Comparison of ENCODE assay signal across 1 cellular context in the genomic region with DNA sequence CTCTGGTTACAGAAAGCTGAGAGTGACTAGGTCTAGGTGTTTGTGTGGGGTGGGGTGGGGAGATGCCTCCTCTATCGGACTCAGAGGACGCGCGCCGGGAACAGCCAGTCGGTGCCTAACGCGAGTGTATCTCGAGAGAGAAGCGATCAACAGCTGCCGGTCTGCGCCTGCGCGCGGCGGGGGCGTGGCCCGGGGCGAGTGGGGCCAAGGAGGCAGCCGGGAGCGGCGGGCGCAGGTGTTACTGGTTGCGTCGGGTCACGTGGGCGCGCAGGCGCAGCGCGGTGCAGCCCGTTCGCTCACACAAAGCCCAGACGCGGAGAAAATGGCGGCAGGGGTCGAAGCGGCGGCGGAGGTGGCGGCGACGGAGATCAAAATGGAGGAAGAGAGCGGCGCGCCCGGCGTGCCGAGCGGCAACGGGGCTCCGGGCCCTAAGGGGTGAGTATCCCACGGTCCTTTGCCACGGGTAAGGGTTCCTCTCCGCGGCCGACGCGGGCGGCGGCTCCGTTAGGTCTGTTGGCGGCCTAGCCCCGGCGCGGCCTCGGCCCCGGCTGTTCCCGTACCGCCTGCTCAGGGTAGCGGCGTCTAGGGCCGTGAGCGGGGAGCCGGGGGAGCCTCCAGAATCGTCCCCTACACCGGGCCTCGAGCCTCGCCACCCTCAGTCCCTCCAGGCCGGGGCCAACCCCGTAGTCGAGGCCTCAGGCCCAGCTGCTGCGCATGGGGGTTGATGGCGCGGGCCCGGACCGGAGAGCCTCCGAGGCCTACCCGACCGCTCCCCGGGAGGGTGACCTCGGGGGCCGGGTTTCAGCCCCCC.
TF ChIP-seq lines count a peak whose summit lies in the region.

TSS of gene HNRNPM (plus strand) at position 299 of the 811 bp plus-strand sequence. CDS start at position 323, 24 bp downstream.

TF ChIP-seq in HEK293, 187 proteins besides CTCF, POLR2A, EP300 and RAD21 (continued from another document and continues in another):
- peak; percentile 51 for TF ChIP-seq ZBTB8A (tag by site-specific recombination; IDR thresholded peaks at IDR 0.05)
- no peak for TF ChIP-seq ZNF473 (tag by site-specific recombination; IDR thresholded peaks at IDR 0.05)
- TF ChIP-seq, protein P1, sequence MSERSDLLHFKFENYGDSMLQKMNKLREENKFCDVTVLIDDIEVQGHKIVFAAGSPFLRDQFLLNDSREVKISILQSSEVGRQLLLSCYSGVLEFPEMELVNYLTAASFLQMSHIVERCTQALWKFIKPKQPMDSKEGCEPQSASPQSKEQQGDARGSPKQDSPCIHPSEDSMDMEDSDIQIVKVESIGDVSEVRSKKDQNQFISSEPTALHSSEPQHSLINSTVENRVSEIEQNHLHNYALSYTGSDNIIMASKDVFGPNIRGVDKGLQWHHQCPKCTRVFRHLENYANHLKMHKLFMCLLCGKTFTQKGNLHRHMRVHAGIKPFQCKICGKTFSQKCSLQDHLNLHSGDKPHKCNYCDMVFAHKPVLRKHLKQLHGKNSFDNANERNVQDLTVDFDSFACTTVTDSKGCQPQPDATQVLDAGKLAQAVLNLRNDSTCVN (tag by site-specific recombination; optimal IDR thresholded peaks at IDR 0.05) = peak; percentile 94
- 0 out of 2 replicates have a peak, but pooled peaks have one; percentile 19 for TF ChIP-seq PRDM4 (tag by site-specific recombination; IDR thresholded peaks at IDR 0.05)
- TF ChIP-seq, protein P2, sequence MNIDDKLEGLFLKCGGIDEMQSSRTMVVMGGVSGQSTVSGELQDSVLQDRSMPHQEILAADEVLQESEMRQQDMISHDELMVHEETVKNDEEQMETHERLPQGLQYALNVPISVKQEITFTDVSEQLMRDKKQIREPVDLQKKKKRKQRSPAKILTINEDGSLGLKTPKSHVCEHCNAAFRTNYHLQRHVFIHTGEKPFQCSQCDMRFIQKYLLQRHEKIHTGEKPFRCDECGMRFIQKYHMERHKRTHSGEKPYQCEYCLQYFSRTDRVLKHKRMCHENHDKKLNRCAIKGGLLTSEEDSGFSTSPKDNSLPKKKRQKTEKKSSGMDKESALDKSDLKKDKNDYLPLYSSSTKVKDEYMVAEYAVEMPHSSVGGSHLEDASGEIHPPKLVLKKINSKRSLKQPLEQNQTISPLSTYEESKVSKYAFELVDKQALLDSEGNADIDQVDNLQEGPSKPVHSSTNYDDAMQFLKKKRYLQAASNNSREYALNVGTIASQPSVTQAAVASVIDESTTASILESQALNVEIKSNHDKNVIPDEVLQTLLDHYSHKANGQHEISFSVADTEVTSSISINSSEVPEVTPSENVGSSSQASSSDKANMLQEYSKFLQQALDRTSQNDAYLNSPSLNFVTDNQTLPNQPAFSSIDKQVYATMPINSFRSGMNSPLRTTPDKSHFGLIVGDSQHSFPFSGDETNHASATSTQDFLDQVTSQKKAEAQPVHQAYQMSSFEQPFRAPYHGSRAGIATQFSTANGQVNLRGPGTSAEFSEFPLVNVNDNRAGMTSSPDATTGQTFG (tag by site-specific recombination; IDR thresholded peaks at IDR 0.05; ENCODE audit: borderline replicate concordance) = no peak
- TF ChIP-seq, protein P3, sequence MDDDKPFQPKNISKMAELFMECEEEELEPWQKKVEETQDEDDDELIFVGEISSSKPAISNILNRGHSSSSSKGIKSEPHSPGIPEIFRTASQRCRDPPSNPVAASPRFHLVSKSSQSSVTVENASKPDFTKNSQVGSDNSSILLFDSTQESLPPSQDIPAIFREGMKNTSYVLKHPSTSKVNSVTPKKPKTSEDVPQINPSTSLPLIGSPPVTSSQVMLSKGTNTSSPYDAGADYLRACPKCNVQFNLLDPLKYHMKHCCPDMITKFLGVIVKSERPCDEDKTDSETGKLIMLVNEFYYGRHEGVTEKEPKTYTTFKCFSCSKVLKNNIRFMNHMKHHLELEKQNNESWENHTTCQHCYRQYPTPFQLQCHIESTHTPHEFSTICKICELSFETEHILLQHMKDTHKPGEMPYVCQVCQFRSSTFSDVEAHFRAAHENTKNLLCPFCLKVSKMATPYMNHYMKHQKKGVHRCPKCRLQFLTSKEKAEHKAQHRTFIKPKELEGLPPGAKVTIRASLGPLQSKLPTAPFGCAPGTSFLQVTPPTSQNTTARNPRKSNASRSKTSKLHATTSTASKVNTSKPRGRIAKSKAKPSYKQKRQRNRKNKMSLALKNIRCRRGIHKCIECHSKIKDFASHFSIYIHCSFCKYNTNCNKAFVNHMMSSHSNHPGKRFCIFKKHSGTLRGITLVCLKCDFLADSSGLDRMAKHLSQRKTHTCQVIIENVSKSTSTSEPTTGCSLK (tag by site-specific recombination; IDR thresholded peaks at IDR 0.05) = no peak
- peak; percentile 44 for TF ChIP-seq SP2 (tag by site-specific recombination; IDR thresholded peaks at IDR 0.05)
- TF ChIP-seq ZNF48 (tag by site-specific recombination; IDR thresholded peaks at IDR 0.05) = no peak
- no peak for TF ChIP-seq ZNF623 (tag by site-specific recombination; IDR thresholded peaks at IDR 0.05)
- no peak for TF ChIP-seq ZNF664 (tag by site-specific recombination; IDR thresholded peaks at IDR 0.05)
- TF ChIP-seq SCRT2 (tag by site-specific recombination; IDR thresholded peaks at IDR 0.05) = peak; percentile 91
- no peak for TF ChIP-seq ZNF776 (tag by site-specific recombination; IDR thresholded peaks at IDR 0.05; ENCODE audit: borderline replicate concordance)
- TF ChIP-seq ZNF239 (tag by site-specific recombination; IDR thresholded peaks at IDR 0.05) = no peak
- peak; percentile 67; the same call in 1 of the 2 replicates for TF ChIP-seq ZNF391 (tag by site-specific recombination; IDR thresholded peaks at IDR 0.05; ENCODE audit: borderline replicate concordance, low read depth)
- TF ChIP-seq ZNF155 (tag by site-specific recombination; IDR thresholded peaks at IDR 0.05) = no peak
- TF ChIP-seq ZNF10 (tag by site-specific recombination; IDR thresholded peaks at IDR 0.05) = no peak
- TF ChIP-seq ZNF792 (tag by site-specific recombination; IDR thresholded peaks at IDR 0.05) = no peak
- TF ChIP-seq, protein P4, sequence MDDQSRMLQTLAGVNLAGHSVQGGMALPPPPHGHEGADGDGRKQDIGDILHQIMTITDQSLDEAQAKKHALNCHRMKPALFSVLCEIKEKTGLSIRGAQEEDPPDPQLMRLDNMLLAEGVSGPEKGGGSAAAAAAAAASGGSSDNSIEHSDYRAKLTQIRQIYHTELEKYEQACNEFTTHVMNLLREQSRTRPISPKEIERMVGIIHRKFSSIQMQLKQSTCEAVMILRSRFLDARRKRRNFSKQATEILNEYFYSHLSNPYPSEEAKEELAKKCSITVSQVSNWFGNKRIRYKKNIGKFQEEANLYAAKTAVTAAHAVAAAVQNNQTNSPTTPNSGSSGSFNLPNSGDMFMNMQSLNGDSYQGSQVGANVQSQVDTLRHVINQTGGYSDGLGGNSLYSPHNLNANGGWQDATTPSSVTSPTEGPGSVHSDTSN (CRISPR knock-in tag; IDR thresholded peaks at IDR 0.05) = peak; percentile 51; the same call in 1 of the 2 replicates
- TF ChIP-seq TSHZ1 (tag by site-specific recombination; IDR thresholded peaks at IDR 0.05; ENCODE audit: borderline replicate concordance) = no peak
- peak; percentile 65 for TF ChIP-seq ZEB2 (tag by site-specific recombination; IDR thresholded peaks at IDR 0.05)
- TF ChIP-seq ZFP37 (tag by site-specific recombination; IDR thresholded peaks at IDR 0.05) = peak; percentile 67; the same call in 1 of the 2 replicates
- TF ChIP-seq ZNF843 (tag by site-specific recombination; IDR thresholded peaks at IDR 0.05) = peak; percentile 56
- TF ChIP-seq HOXA7 (CRISPR knock-in tag; IDR thresholded peaks at IDR 0.05; ENCODE audit: borderline replicate concordance) = no peak; the same call in 1 of the 2 replicates
- no peak for TF ChIP-seq ZNF404 (tag by site-specific recombination; IDR thresholded peaks at IDR 0.05)
- no peak for TF ChIP-seq ZNF707 (tag by site-specific recombination; IDR thresholded peaks at IDR 0.05)
- TF ChIP-seq PRDM10 (tag by site-specific recombination; IDR thresholded peaks at IDR 0.05) = no peak
- TF ChIP-seq BCL11A (tag by site-specific recombination; IDR thresholded peaks at IDR 0.05; ENCODE audit: low read depth) = no peak
- no peak for TF ChIP-seq IKZF3 (tag by site-specific recombination; IDR thresholded peaks at IDR 0.05)
- TF ChIP-seq ZNF157 (tag by site-specific recombination; IDR thresholded peaks at IDR 0.05) = no peak
- TF ChIP-seq YY2 (tag by site-specific recombination; IDR thresholded peaks at IDR 0.05) = peak; percentile 98
- TF ChIP-seq ZNF175 (tag by site-specific recombination; IDR thresholded peaks at IDR 0.05) = no peak
- no peak; the same call in 1 of the 2 replicates for TF ChIP-seq ZFHX2 (tag by site-specific recombination; conservative IDR thresholded peaks at IDR 0.05)
- TF ChIP-seq ZNF626 (tag by site-specific recombination; IDR thresholded peaks at IDR 0.05) = no peak
- peak; percentile 55; the same call in 1 of the 2 replicates for TF ChIP-seq ZSCAN30 (tag by site-specific recombination; IDR thresholded peaks at IDR 0.05)
- no peak for TF ChIP-seq ZNF658 (tag by site-specific recombination; IDR thresholded peaks at IDR 0.05)
- TF ChIP-seq HOXC10 (CRISPR knock-in tag; IDR thresholded peaks at IDR 0.05) = no peak; the same call in 1 of the 2 replicates
- TF ChIP-seq, protein P5, sequence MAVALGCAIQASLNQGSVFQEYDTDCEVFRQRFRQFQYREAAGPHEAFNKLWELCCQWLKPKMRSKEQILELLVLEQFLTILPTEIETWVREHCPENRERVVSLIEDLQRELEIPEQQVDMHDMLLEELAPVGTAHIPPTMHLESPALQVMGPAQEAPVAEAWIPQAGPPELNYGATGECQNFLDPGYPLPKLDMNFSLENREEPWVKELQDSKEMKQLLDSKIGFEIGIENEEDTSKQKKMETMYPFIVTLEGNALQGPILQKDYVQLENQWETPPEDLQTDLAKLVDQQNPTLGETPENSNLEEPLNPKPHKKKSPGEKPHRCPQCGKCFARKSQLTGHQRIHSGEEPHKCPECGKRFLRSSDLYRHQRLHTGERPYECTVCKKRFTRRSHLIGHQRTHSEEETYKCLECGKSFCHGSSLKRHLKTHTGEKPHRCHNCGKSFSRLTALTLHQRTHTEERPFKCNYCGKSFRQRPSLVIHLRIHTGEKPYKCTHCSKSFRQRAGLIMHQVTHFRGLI (tag by site-specific recombination; IDR thresholded peaks at IDR 0.05) = peak; percentile 22; the same call in 1 of the 2 replicates
